In genomic region chr16:27315333-27316037, GRCh38 we compare ENCODE assay signal across 8 cellular contexts. TPM values are rescaled to one million over a fixed set of nuclear protein-coding genes. Genes with fewer than 3 reads are reported as not detected.
DNase-seq lines count a peak whose midpoint lies in the region; ATAC-seq and TF ChIP-seq lines count a peak whose summit lies in the region.

No MANE protein-coding gene starts in this region.

- H3K27me3 ChIP-seq in BLaER1: peaks cover 6% of the 10 kb centered on the region; the same call in 1 of the 2 replicates
- H3K27me3 ChIP-seq in gastroesophageal sphincter: no peaks in the 10 kb centered on the region
- H3K27me3 ChIP-seq in rectal smooth muscle tissue (ENCODE audit: control insufficient read depth, insufficient read depth, low read length): no peaks in the 10 kb centered on the region

- H3K9me3 ChIP-seq in BLaER1: no peaks in the 10 kb centered on the region
- H3K9me3 ChIP-seq in gastroesophageal sphincter: no peaks in the 10 kb centered on the region

- peak; percentile 33 for DNase-seq in NCI-H460 (ENCODE audit: extremely low read depth, low read depth)
- peak; percentile 64 for DNase-seq in activated T-helper 2 cell treated with anti-CD3 and anti-CD28 coated beads, Interferon-gamma antibody, Interleukin-2, Interleukin-4, amounts not matched to agents 10 μg/mL and 5 μg/mL and 100 μg/mL, durations not matched to agents 14 hours and 24 hours and 36 hours (ENCODE audit: low spot score)

- intact Hi-C loops in activated T-helper 2 cell treated with anti-CD3 and anti-CD28 coated beads, Interferon-gamma antibody, Interleukin-2, Interleukin-4, amounts not matched to agents 10 μg/mL and 5 μg/mL and 100 μg/mL, durations not matched to agents 14 hours and 24 hours and 36 hours (cut with micrococcal nuclease): loop anchor here (1.0 to 5.0 kb wide), 4 partner anchors 69 to 142 kb away; no protein-coding TSS in a partner anchor

- peaks cover 60% of the 10 kb centered on the region for H3K4me1 Mint-ChIP-seq in activated T-helper 2 cell treated with anti-CD3 and anti-CD28 coated beads, Interferon-gamma antibody, Interleukin-2, Interleukin-4, amounts not matched to agents 10 μg/mL and 5 μg/mL and 100 μg/mL, durations not matched to agents 14 hours and 24 hours and 36 hours (ENCODE audit: low read depth)

- TF ChIP-seq POLR2A in gastroesophageal sphincter (IDR thresholded peaks at IDR 0.05): peak in 1 of 2 donors; percentile 14

- H3K9me3 Mint-ChIP-seq in activated T-helper 2 cell treated with anti-CD3 and anti-CD28 coated beads, Interferon-gamma antibody, Interleukin-2, Interleukin-4, amounts not matched to agents 10 μg/mL and 5 μg/mL and 100 μg/mL, durations not matched to agents 14 hours and 24 hours and 36 hours: no peaks in the 10 kb centered on the region

- peaks cover 49% of the 10 kb centered on the region for H3K4me1 ChIP-seq in BLaER1
- H3K4me1 ChIP-seq in gastroesophageal sphincter: peaks cover 12 to 71% (median 46%) of the 10 kb centered on the region in 3 donors
- H3K4me1 ChIP-seq in rectal smooth muscle tissue (ENCODE audit: control insufficient read depth, insufficient read depth, low read length): peaks cover 30% of the 10 kb centered on the region

- H3K4me3 ChIP-seq in BLaER1: no peak overlapping the region
- peak overlapping the region; percentile 76 to 97 for H3K4me3 ChIP-seq in gastroesophageal sphincter
- H3K4me3 ChIP-seq in rectal smooth muscle tissue (ENCODE audit: low read length): peak overlapping the region; percentile 90

- peaks cover 67% of the 10 kb centered on the region for H3K36me3 Mint-ChIP-seq in activated T-helper 2 cell treated with anti-CD3 and anti-CD28 coated beads, Interferon-gamma antibody, Interleukin-2, Interleukin-4, amounts not matched to agents 10 μg/mL and 5 μg/mL and 100 μg/mL, durations not matched to agents 14 hours and 24 hours and 36 hours (ENCODE audit: low read depth)

- peak overlapping the region; percentile 100 for H3K4me3 Mint-ChIP-seq in activated T-helper 2 cell treated with anti-CD3 and anti-CD28 coated beads, Interferon-gamma antibody, Interleukin-2, Interleukin-4, amounts not matched to agents 10 μg/mL and 5 μg/mL and 100 μg/mL, durations not matched to agents 14 hours and 24 hours and 36 hours (ENCODE audit: low read depth)

- peak overlapping the region; percentile 99 for H3K4me2 ChIP-seq in BLaER1

- no peaks in the 10 kb centered on the region for H3K36me3 ChIP-seq in BLaER1
- H3K36me3 ChIP-seq in gastroesophageal sphincter: no peaks in the 10 kb centered on the region
- no peaks in the 10 kb centered on the region for H3K36me3 ChIP-seq in rectal smooth muscle tissue (ENCODE audit: control insufficient read depth, insufficient read depth, low read length)

- WGBS in gastroesophageal sphincter (ENCODE audit: low coverage in 1 of 2), 2 donors: 0 to 21% methylated on average over 1 to 2 of the region's 9 CpGs

- H4K20me1 ChIP-seq in BLaER1: peaks cover 39% of the 10 kb centered on the region

- H3K27ac ChIP-seq in BLaER1 (no peak overlapping the region), gastroesophageal sphincter (peak overlapping the region; percentile 94 to 99 (median 96)), rectal smooth muscle tissue (ENCODE audit: low read depth, low read length) (peak overlapping the region; percentile 97)

- no peaks in the 10 kb centered on the region for H3K27me3 Mint-ChIP-seq in activated T-helper 2 cell treated with anti-CD3 and anti-CD28 coated beads, Interferon-gamma antibody, Interleukin-2, Interleukin-4, amounts not matched to agents 10 μg/mL and 5 μg/mL and 100 μg/mL, durations not matched to agents 14 hours and 24 hours and 36 hours (ENCODE audit: low read depth)

- TF ChIP-seq EP300 in gastroesophageal sphincter (IDR thresholded peaks at IDR 0.05): no peak

- peak in 2 of 4 experiments; percentile 9 to 34 for TF ChIP-seq CTCF in gastroesophageal sphincter (IDR thresholded peaks at IDR 0.05)

- ATAC-seq in gastroesophageal sphincter: peak; percentile 70
- ATAC-seq in GM19395 (IDR thresholded peaks at IDR 0.05; ENCODE audit: unreplicated experiment): no peak
- ATAC-seq in GM19324 (IDR thresholded peaks at IDR 0.05; ENCODE audit: low FRiP score, unreplicated experiment): no peak
- no peak for ATAC-seq in GM19463 (IDR thresholded peaks at IDR 0.05; ENCODE audit: unreplicated experiment)

- H3K27ac Mint-ChIP-seq in activated T-helper 2 cell treated with anti-CD3 and anti-CD28 coated beads, Interferon-gamma antibody, Interleukin-2, Interleukin-4, amounts not matched to agents 10 μg/mL and 5 μg/mL and 100 μg/mL, durations not matched to agents 14 hours and 24 hours and 36 hours: peak overlapping the region; percentile 98

- H3K9ac ChIP-seq in BLaER1 (no peak overlapping the region), rectal smooth muscle tissue (ENCODE audit: low read length) (peak overlapping the region; percentile 34)

RNA-seq across cellular contexts. Expression of gene IL4R, which starts 1.7 kb away (rescaled TPM):
- 4.9 and 5.1 TPM in 2 replicates for total RNA-seq in NCI-H460 (2014; rRNA removed; shearing (Covaris generic))
- 2.6 and 4.4 TPM in 2 replicates for polyA plus RNA-seq in NCI-H460 (2014; cell fraction: nucleus; rRNA removed)
- total RNA-seq in activated T-helper 2 cell treated with anti-CD3 and anti-CD28 coated beads, Interferon-gamma antibody, Interleukin-2, Interleukin-4, amounts not matched to agents 10 μg/mL and 5 μg/mL and 100 μg/mL, durations not matched to agents 14 hours and 24 hours and 36 hours: 434 and 437 TPM in 2 replicates
- 100 to 1,000 TPM in 2 of 4 donors, 10 to 100 TPM in 2; 72.3 to 212 (median 110) TPM for total RNA-seq in gastroesophageal sphincter

RNA-seq across cellular contexts. Expression of gene NSMCE1, which starts 46.9 kb away (rescaled TPM):
- 72.8 and 84.1 TPM in 2 replicates for total RNA-seq in NCI-H460 (2014; rRNA removed; shearing (Covaris generic))
- polyA plus RNA-seq in NCI-H460 (2014; cell fraction: nucleus; rRNA removed): 56.8 and 64.1 TPM in 2 replicates
- 186 and 189 TPM in 2 replicates for total RNA-seq in activated T-helper 2 cell treated with anti-CD3 and anti-CD28 coated beads, Interferon-gamma antibody, Interleukin-2, Interleukin-4, amounts not matched to agents 10 μg/mL and 5 μg/mL and 100 μg/mL, durations not matched to agents 14 hours and 24 hours and 36 hours
- 10 to 100 TPM; 48.4 to 66.0 (median 63.3) TPM for total RNA-seq in gastroesophageal sphincter

Comparison
In these comparisons a context has a peak if more than half of its experiments do, and no peak if none do; other contexts are left out.
1. RNA of gene IL4R, which starts 1.7 kb away (total RNA-seq): 434 to 437 TPM in activated T-helper 2 cell treated with anti-CD3 and anti-CD28 coated beads, Interferon-gamma antibody, Interleukin-2, Interleukin-4, amounts not matched to agents 10 μg/mL and 5 μg/mL and 100 μg/mL, durations not matched to agents 14 hours and 24 hours and 36 hours and 72.3 to 212 TPM in gastroesophageal sphincter; 4.9 to 5.1 TPM in NCI-H460; every median in the first group is over 10 times any median in the second.